ENCODE assay signal across 18 cellular contexts in genomic region chr5:107415762-107416161, GRCh38.
DNase-seq lines count a peak whose midpoint lies in the region; ATAC-seq and TF ChIP-seq lines count a peak whose summit lies in the region.
"Had no signal": no experiment of that assay in that cellular context is flagged by ENCODE, and none has a peak within 500 bp of the region (broad histone marks: within the 10 kb centered on the region; RNA-seq: fewer than 3 reads in every experiment).

No MANE protein-coding gene starts in this region.

- no peaks in the 10 kb centered on the region for H3K9me3 ChIP-seq in gastroesophageal sphincter
- H3K9me3 ChIP-seq: BLaER1 treated with 17β-estradiol and CSF1 and Interleukin-3, amounts not matched to agents 10 nM and 100 nM had no signal

- intact Hi-C loops in posterior vena cava (cut with DNase I): no loop called here

- TF ChIP-seq EP300 in gastroesophageal sphincter (IDR thresholded peaks at IDR 0.05): no peak

- H3K4me1 ChIP-seq in gastroesophageal sphincter: no peaks in the 10 kb centered on the region
- H3K4me1 ChIP-seq: BLaER1 treated with 17β-estradiol and CSF1 and Interleukin-3, amounts not matched to agents 10 nM and 100 nM had no signal

- H3K4me3 ChIP-seq in gastroesophageal sphincter: no peak overlapping the region
- H3K4me3 ChIP-seq: BLaER1 treated with 17β-estradiol and CSF1 and Interleukin-3, amounts not matched to agents 10 nM and 100 nM; PC-9 had no signal

- TF ChIP-seq POLR2A in gastroesophageal sphincter (IDR thresholded peaks at IDR 0.05): no peak

- no peak for TF ChIP-seq CTCF in gastroesophageal sphincter (IDR thresholded peaks at IDR 0.05)

- no peaks in the 10 kb centered on the region for H3K27me3 ChIP-seq in gastroesophageal sphincter
- H3K27me3 ChIP-seq: BLaER1 treated with 17β-estradiol and CSF1 and Interleukin-3, amounts not matched to agents 10 nM and 100 nM had no signal

- WGBS in gastroesophageal sphincter (ENCODE audit: low coverage in 1 of 2), 2 donors: 92 to 93% methylated on average over 1 of the region's 1 CpG

- DNase-seq in kidney tubule cell (ENCODE audit: low spot score) (peak; percentile 56), SKM-1 (lab: John Stamatoyannopoulos, UW; ENCODE audit: unreplicated experiment) (no peak), posterior vena cava (ENCODE audit: low spot score) (no peak)
- DNase-seq: GDM1, H7, KG1, NCI-H1436, NCI-H2029, NCI-H2171 treated with DMSO at 0.1 percent for 48 hours, NCI-H446 treated with DMSO at 0.1 percent for 48 hours, NCI-H774, PC-9 had no signal

- ATAC-seq in GM18511 (IDR thresholded peaks at IDR 0.05; ENCODE audit: unreplicated experiment) (peak; percentile 58), GM21619 (IDR thresholded peaks at IDR 0.05; ENCODE audit: unreplicated experiment) (peak; percentile 64), HG03354 (IDR thresholded peaks at IDR 0.05; ENCODE audit: poor library complexity, severe bottlenecking, unreplicated experiment) (peak; percentile 54), gastroesophageal sphincter (no peak)
- ATAC-seq: HepG2 had no signal

- H3K36me3 ChIP-seq in gastroesophageal sphincter: no peaks in the 10 kb centered on the region
- H3K36me3 ChIP-seq: BLaER1 treated with 17β-estradiol and CSF1 and Interleukin-3, amounts not matched to agents 10 nM and 100 nM had no signal

- no peak overlapping the region for H3K27ac ChIP-seq in gastroesophageal sphincter
- H3K27ac ChIP-seq: BLaER1 treated with 17β-estradiol and CSF1 and Interleukin-3, amounts not matched to agents 10 nM and 100 nM; PC-9 had no signal
